31 cellular contexts compared by ENCODE assay signal in the genomic region with DNA sequence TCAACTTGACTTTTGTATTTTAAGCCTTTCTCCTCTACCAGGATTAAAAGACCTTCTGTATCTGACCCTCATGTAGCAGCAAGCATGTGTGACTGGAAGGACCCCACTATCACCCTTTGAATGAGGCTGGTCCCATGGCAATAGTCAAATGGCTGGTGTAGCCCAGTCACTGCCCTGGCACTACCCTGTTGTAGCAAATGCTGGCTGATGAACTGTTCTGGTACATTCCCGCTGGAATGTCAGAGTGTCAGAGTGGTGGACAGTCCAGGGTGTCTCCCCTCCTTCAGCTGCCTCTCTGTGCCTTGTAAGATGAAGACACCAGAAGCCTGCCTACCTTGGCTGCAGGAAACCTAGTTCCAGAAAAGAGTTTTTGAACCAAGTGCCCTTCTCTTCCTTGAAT.
"Had no signal": no experiment of that assay in that cellular context is flagged by ENCODE, and none has a peak within 500 bp of the region (broad histone marks: within the 10 kb centered on the region; RNA-seq: fewer than 3 reads in every experiment).

No MANE protein-coding gene starts in this region.

- DNase-seq: activated B cell treated with CpG ODN at 0.5 μM for 24 hours; activated CD4-positive, alpha-beta T cell treated with anti-CD3 and anti-CD28 coated beads for 48 hours; activated CD4-positive, alpha-beta T cell treated with anti-CD3 and anti-CD28 coated beads, Interleukin-2, amount 50 U/mL, for 1 hour; activated CD4-positive, alpha-beta T cell treated with anti-CD3 and anti-CD28 coated beads, Interleukin-2, amount 50 U/mL, for 48 hours; activated CD8-positive, alpha-beta memory T cell treated with anti-CD3 and anti-CD28 coated beads for 24 hours; activated CD8-positive, alpha-beta T cell treated with anti-CD3 and anti-CD28 coated beads for 36 hours; activated gamma-delta T cell; activated naive CD4-positive, alpha-beta T cell; activated naive CD4-positive, alpha-beta T cell treated with anti-CD3 and anti-CD28 coated beads, Interleukin-2, amount 10 ng/mL, durations not matched to agents 7 days and 5 days; activated naive CD8-positive, alpha-beta T cell treated with anti-CD3 and anti-CD28 coated beads, Interleukin-2, amount 10 ng/mL, durations not matched to agents 7 days and 5 days; activated T-cell treated with anti-CD3 and anti-CD28 coated beads, Interleukin-2, amount 50 U/mL, for 72 hours; cortex of kidney; effector CD4-positive, alpha-beta T cell; effector memory CD8-positive, alpha-beta T cell; erythroblast; foreskin keratinocyte; gastrocnemius medialis; glutamatergic neuron; SW 1271; T-cell; T1000; WERI-Rb-1 had no signal

- H3K4me3 ChIP-seq: ascending aorta, breast epithelium, cardiac muscle cell, esophagus muscularis mucosa, gastrocnemius medialis had no signal

- H3K27ac ChIP-seq: ascending aorta, breast epithelium, cardiac muscle cell, esophagus muscularis mucosa, foreskin keratinocyte, gastrocnemius medialis, WERI-Rb-1 had no signal

- H3K9me3 Mint-ChIP-seq: activated B cell treated with CpG ODN at 0.5 μM for 24 hours; activated CD8-positive, alpha-beta T cell treated with anti-CD3 and anti-CD28 coated beads for 36 hours; activated naive CD4-positive, alpha-beta T cell treated with anti-CD3 and anti-CD28 coated beads, Interleukin-2, amount 10 ng/mL, durations not matched to agents 7 days and 5 days; activated naive CD4-positive, alpha-beta T cell treated with anti-CD3 and anti-CD28 coated beads, Interleukin-2, amount 50 U/mL, for 72 hours; activated naive CD8-positive, alpha-beta T cell treated with anti-CD3 and anti-CD28 coated beads, Interleukin-2, amount 10 ng/mL, durations not matched to agents 7 days and 5 days; activated T-cell treated with anti-CD3 and anti-CD28 coated beads, Interleukin-2, amount 50 U/mL, for 72 hours; central memory CD8-positive, alpha-beta T cell; effector memory CD8-positive, alpha-beta T cell; T-cell; T-helper 1 cell treated with Interleukin-12 subunit alpha and Interleukin-12 subunit beta and Interleukin-4 antibody, amounts not matched to agents 30 μg/mL and 1 μg/mL, for 36 hours had no signal

- H3K27me3 ChIP-seq: ascending aorta, breast epithelium, cardiac muscle cell, esophagus muscularis mucosa, foreskin keratinocyte, gastrocnemius medialis had no signal

- H3K36me3 Mint-ChIP-seq: activated naive CD4-positive, alpha-beta T cell treated with anti-CD3 and anti-CD28 coated beads, Interleukin-2, amount 10 ng/mL, durations not matched to agents 7 days and 5 days; activated naive CD4-positive, alpha-beta T cell treated with anti-CD3 and anti-CD28 coated beads, Interleukin-2, amount 50 U/mL, for 72 hours; activated naive CD8-positive, alpha-beta T cell treated with anti-CD3 and anti-CD28 coated beads, Interleukin-2, amount 10 ng/mL, durations not matched to agents 7 days and 5 days; brain; T-cell had no signal

- H3K9me3 ChIP-seq: ascending aorta, breast epithelium, esophagus muscularis mucosa, gastrocnemius medialis had no signal

- H3K4me3 Mint-ChIP-seq: activated B cell treated with CpG ODN at 0.5 μM for 24 hours; activated CD8-positive, alpha-beta T cell treated with anti-CD3 and anti-CD28 coated beads for 36 hours; activated naive CD4-positive, alpha-beta T cell treated with anti-CD3 and anti-CD28 coated beads, Interleukin-2, amount 10 ng/mL, durations not matched to agents 7 days and 5 days; activated naive CD8-positive, alpha-beta T cell treated with anti-CD3 and anti-CD28 coated beads, Interleukin-2, amount 10 ng/mL, durations not matched to agents 7 days and 5 days; activated T-cell treated with anti-CD3 and anti-CD28 coated beads, Interleukin-2, amount 50 U/mL, for 72 hours; brain; central memory CD8-positive, alpha-beta T cell; effector memory CD8-positive, alpha-beta T cell; T-cell; T-helper 1 cell treated with Interleukin-12 subunit alpha and Interleukin-12 subunit beta and Interleukin-4 antibody, amounts not matched to agents 30 μg/mL and 1 μg/mL, for 36 hours had no signal

- ATAC-seq: activated CD4-positive, CD25-positive, alpha-beta regulatory T cell treated with anti-CD3 and anti-CD28 coated beads, Interleukin-2, amount 50 U/mL, for 24 hours; activated CD8-positive, alpha-beta T cell treated with anti-CD3 and anti-CD28 coated beads for 36 hours; activated naive CD4-positive, alpha-beta T cell treated with anti-CD3 and anti-CD28 coated beads, Interleukin-2, amount 50 U/mL, for 72 hours; activated T-cell treated with anti-CD3 and anti-CD28 coated beads, Interleukin-2, amount 50 U/mL, for 72 hours; effector memory CD8-positive, alpha-beta T cell; foreskin keratinocyte; gastrocnemius medialis; T-cell had no signal

- H3K4me1 Mint-ChIP-seq: activated B cell treated with CpG ODN at 0.5 μM for 24 hours; activated naive CD4-positive, alpha-beta T cell treated with anti-CD3 and anti-CD28 coated beads, Interleukin-2, amount 10 ng/mL, durations not matched to agents 7 days and 5 days; activated naive CD8-positive, alpha-beta T cell treated with anti-CD3 and anti-CD28 coated beads, Interleukin-2, amount 10 ng/mL, durations not matched to agents 7 days and 5 days; central memory CD8-positive, alpha-beta T cell; T-cell had no signal

- H3K36me3 ChIP-seq: ascending aorta, breast epithelium, cardiac muscle cell, esophagus muscularis mucosa, gastrocnemius medialis, WERI-Rb-1 had no signal

- H3K27ac Mint-ChIP-seq: activated B cell treated with CpG ODN at 0.5 μM for 24 hours; activated CD8-positive, alpha-beta T cell treated with anti-CD3 and anti-CD28 coated beads for 36 hours; activated naive CD4-positive, alpha-beta T cell treated with anti-CD3 and anti-CD28 coated beads, Interleukin-2, amount 10 ng/mL, durations not matched to agents 7 days and 5 days; activated naive CD4-positive, alpha-beta T cell treated with anti-CD3 and anti-CD28 coated beads, Interleukin-2, amount 50 U/mL, for 72 hours; activated naive CD8-positive, alpha-beta T cell treated with anti-CD3 and anti-CD28 coated beads, Interleukin-2, amount 10 ng/mL, durations not matched to agents 7 days and 5 days; activated T-cell treated with anti-CD3 and anti-CD28 coated beads, Interleukin-2, amount 50 U/mL, for 72 hours; effector memory CD8-positive, alpha-beta T cell; T-cell; T-helper 1 cell treated with Interleukin-12 subunit alpha and Interleukin-12 subunit beta and Interleukin-4 antibody, amounts not matched to agents 30 μg/mL and 1 μg/mL, for 36 hours had no signal
